ENCODE assay signal across 13 cellular contexts in genomic region chr3:53250881-53251605, GRCh38. TPM values are rescaled to one million over a fixed set of nuclear protein-coding genes. Genes with fewer than 3 reads are reported as not detected.
DNase-seq lines count a peak whose midpoint lies in the region; ATAC-seq and TF ChIP-seq lines count a peak whose summit lies in the region.
"Had no signal": no experiment of that assay in that cellular context is flagged by ENCODE, and none has a peak within 500 bp of the region (broad histone marks: within the 10 kb centered on the region; RNA-seq: fewer than 3 reads in every experiment).

No MANE protein-coding gene starts in this region.

- no peak for DNase-seq in activated naive CD4-positive, alpha-beta T cell treated with anti-CD3 and anti-CD28 coated beads, Interleukin-2, amount 50 U/mL, for 72 hours (ENCODE audit: low spot score in 2 of 2)
- no peak for DNase-seq in activated naive CD4-positive, alpha-beta T cell treated with Interleukin-2 at 50 U/mL for 16 hours
- DNase-seq in WTC11 (ENCODE audit: low spot score), result no peak
- DNase-seq in foreskin melanocyte, result peak; percentile 30
- DNase-seq in stimulated activated naive CD8-positive, alpha-beta T cell treated with anti-CD3 and anti-CD28 coated beads, Interleukin-15, amount 100 ng/mL, for 72 hours, result no peak
- no peak for DNase-seq in NCI-H524 treated with DMSO at 0.1 percent for 48 hours (lab: John Stamatoyannopoulos, UW)
- DNase-seq in islet precursor cell, result no peak
- DNase-seq: activated T-cell treated with anti-CD3 and anti-CD28 coated beads, Interleukin-2, amount 50 U/mL, for 1 hour; AML-193; NCI-H1930; SJCRH30 had no signal

- CTCF ChIA-PET in WTC11 (lab: Charles Lee), result interaction anchor here (1.2 to 1.8 kb wide), 5 partner anchors 8 to 100 kb away, joined by 3 to 5 read pairs (median 5); no protein-coding TSS in a partner anchor

- no peaks in the 10 kb centered on the region for H3K27me3 Mint-ChIP-seq in WTC11 (ENCODE audit: low read depth)
- H3K27me3 Mint-ChIP-seq in stimulated activated naive CD8-positive, alpha-beta T cell treated with anti-CD3 and anti-CD28 coated beads, Interleukin-15, amount 100 ng/mL, for 72 hours, result no peaks in the 10 kb centered on the region

- POLR2A ChIA-PET in WTC11 (lab: Charles Lee), result interaction anchor here (0.6 kb wide), 1 partner anchor 9 kb away, joined by 3 read pairs; no protein-coding TSS in a partner anchor

- peaks cover 73% of the 10 kb centered on the region for H3K4me1 Mint-ChIP-seq in WTC11
- peaks cover 77% of the 10 kb centered on the region for H3K4me1 Mint-ChIP-seq in stimulated activated naive CD8-positive, alpha-beta T cell treated with anti-CD3 and anti-CD28 coated beads, Interleukin-15, amount 100 ng/mL, for 72 hours

- H3K9me3 Mint-ChIP-seq in activated naive CD4-positive, alpha-beta T cell treated with anti-CD3 and anti-CD28 coated beads, Interleukin-2, amount 50 U/mL, for 72 hours, result no peaks in the 10 kb centered on the region
- H3K9me3 Mint-ChIP-seq in WTC11, result no peaks in the 10 kb centered on the region
- no peaks in the 10 kb centered on the region for H3K9me3 Mint-ChIP-seq in stimulated activated naive CD8-positive, alpha-beta T cell treated with anti-CD3 and anti-CD28 coated beads, Interleukin-15, amount 100 ng/mL, for 72 hours

- TF ChIP-seq CTCF in WTC11 (IDR thresholded peaks at IDR 0.05), result no peak

- H3K27ac Mint-ChIP-seq in activated naive CD4-positive, alpha-beta T cell treated with anti-CD3 and anti-CD28 coated beads, Interleukin-2, amount 50 U/mL, for 72 hours, result peak overlapping the region; percentile 66 to 85
- H3K27ac Mint-ChIP-seq in WTC11, result peak overlapping the region; percentile 100
- H3K27ac Mint-ChIP-seq in stimulated activated naive CD8-positive, alpha-beta T cell treated with anti-CD3 and anti-CD28 coated beads, Interleukin-15, amount 100 ng/mL, for 72 hours, result peak overlapping the region; percentile 48 to 82
- H3K27ac Mint-ChIP-seq: mesothelial cell of epicardium had no signal

- peak overlapping the region; percentile 85 for H3K4me3 Mint-ChIP-seq in WTC11
- no peak overlapping the region for H3K4me3 Mint-ChIP-seq in stimulated activated naive CD8-positive, alpha-beta T cell treated with anti-CD3 and anti-CD28 coated beads, Interleukin-15, amount 100 ng/mL, for 72 hours
- H3K4me3 Mint-ChIP-seq: mesothelial cell of epicardium had no signal

- H3K36me3 Mint-ChIP-seq in activated naive CD4-positive, alpha-beta T cell treated with anti-CD3 and anti-CD28 coated beads, Interleukin-2, amount 50 U/mL, for 72 hours, result peaks cover 5 to 26% of the 10 kb centered on the region in 2 donors
- H3K36me3 Mint-ChIP-seq in WTC11, result peaks cover 18% of the 10 kb centered on the region

- no peak for ATAC-seq in activated naive CD4-positive, alpha-beta T cell treated with anti-CD3 and anti-CD28 coated beads, Interleukin-2, amount 50 U/mL, for 72 hours
- ATAC-seq in WTC11 (no peak), HG02973 (IDR thresholded peaks at IDR 0.05; ENCODE audit: unreplicated experiment) (no peak)
- ATAC-seq in stimulated activated naive CD8-positive, alpha-beta T cell treated with anti-CD3 and anti-CD28 coated beads, Interleukin-15, amount 100 ng/mL, for 72 hours, result no peak

TF ChIP-seq in WTC11, 78 proteins besides CTCF, POLR2A, EP300 and RAD21:
- TF ChIP-seq MYBL2 (CRISPR knock-in tag; IDR thresholded peaks at IDR 0.05) (no peak), ZNF121 (CRISPR knock-in tag; IDR thresholded peaks at IDR 0.05) (peak; percentile 90)

RNA-seq across cellular contexts. Expression of gene TKT, which starts 4.8 kb away (rescaled TPM):
- 100 to 1,000 TPM; 258 to 359 TPM for total RNA-seq in activated naive CD4-positive, alpha-beta T cell treated with anti-CD3 and anti-CD28 coated beads, Interleukin-2, amount 50 U/mL, for 72 hours
- total RNA-seq in WTC11 (2021), result 1,040 to 1,222 TPM (median 1,204 TPM) in 3 replicates
